Comparison of ENCODE assay signal across 8 cellular contexts in the genomic region with DNA sequence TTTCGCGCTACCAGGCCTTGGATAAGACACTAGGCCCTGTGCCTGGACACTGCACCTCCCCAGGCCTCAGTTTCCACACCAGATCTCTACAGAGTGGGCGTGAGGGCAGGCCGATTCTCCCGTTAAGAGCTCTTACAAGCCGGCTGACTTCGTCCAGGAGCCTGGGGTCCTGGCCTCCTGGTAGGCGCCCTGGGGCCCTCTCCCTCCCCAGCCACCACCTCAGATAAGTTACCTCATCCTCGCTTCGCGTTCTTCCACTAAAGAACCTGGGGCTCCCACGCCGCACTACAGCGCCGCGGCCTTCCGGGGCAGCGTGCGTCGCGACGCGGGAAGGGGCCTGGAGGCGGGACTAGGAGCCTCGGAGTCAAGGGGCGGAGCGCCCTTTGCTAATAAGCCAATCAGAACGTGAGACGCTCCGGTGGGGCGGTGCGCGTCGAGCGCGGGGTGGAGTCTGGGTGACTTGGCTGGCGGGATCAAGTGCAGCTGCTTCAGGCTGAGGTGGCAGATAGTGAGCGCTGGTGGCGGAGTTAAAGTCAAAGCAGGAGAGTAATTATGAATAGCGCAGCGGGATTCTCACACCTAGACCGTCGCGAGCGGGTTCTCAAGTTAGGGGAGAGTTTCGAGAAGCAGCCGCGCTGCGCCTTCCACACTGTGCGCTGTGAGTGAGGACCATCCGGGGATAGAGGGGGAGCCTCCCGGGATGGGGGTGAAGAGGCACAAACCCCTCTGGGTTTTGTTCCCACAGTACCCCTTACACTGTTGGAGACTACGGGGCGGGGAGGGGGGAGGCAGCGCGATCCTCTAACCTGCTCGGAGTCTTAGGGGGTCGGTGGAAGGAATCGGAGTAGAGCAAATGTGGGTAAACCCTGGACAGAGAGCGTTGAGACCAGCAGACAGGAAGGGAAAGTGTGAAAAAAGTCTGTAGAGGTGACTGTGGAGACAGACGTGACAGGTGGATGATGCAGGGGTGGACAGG. TPM values are rescaled to one million over a fixed set of nuclear protein-coding genes. Genes with fewer than 3 reads are reported as not detected.
A peak's percentile ranks its signal among the peaks of the same experiment; 100 is the strongest.
DNase-seq lines count a peak whose midpoint lies in the region; ATAC-seq and TF ChIP-seq lines count a peak whose summit lies in the region.

A gene (plus strand): TSS at position 476 of the 976 bp plus-strand sequence. CDS start 77 bp downstream, at position 553.
A gene with protein sequence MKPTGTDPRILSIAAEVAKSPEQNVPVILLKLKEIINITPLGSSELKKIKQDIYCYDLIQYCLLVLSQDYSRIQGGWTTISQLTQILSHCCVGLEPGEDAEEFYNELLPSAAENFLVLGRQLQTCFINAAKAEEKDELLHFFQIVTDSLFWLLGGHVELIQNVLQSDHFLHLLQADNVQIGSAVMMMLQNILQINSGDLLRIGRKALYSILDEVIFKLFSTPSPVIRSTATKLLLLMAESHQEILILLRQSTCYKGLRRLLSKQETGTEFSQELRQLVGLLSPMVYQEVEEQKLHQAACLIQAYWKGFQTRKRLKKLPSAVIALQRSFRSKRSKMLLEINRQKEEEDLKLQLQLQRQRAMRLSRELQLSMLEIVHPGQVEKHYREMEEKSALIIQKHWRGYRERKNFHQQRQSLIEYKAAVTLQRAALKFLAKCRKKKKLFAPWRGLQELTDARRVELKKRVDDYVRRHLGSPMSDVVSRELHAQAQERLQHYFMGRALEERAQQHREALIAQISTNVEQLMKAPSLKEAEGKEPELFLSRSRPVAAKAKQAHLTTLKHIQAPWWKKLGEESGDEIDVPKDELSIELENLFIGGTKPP (minus strand): TSS at position 327 of the 976 bp plus-strand sequence. CDS start 6,100 bp downstream, outside the sequence.

- H3K4me2 ChIP-seq in parathyroid adenoma (ENCODE audit: low read length): peak within 1 kb of the TSS; percentile 88

- TF ChIP-seq POLR2A in transverse colon (IDR thresholded peaks at IDR 0.05): peak; percentile 95

- H3K36me3 ChIP-seq in cardiac muscle cell (no peaks in the 10 kb centered on the region), parathyroid adenoma (ENCODE audit: control insufficient read depth, insufficient read depth, low read length) (no peaks in the 10 kb centered on the region), transverse colon (no peaks in the 10 kb centered on the region)

- H3K4me1 ChIP-seq in cardiac muscle cell (ENCODE audit: low read depth) (no peaks in the 10 kb centered on the region), parathyroid adenoma (no peaks in the 10 kb centered on the region), transverse colon (peaks cover 4 to 24% (median 16%) of the 10 kb centered on the region in 4 donors)

- no peaks in the 10 kb centered on the region for H3K9me3 ChIP-seq in cardiac muscle cell (ENCODE audit: low read depth)
- no peaks in the 10 kb centered on the region for H3K9me3 ChIP-seq in parathyroid adenoma (ENCODE audit: control insufficient read depth, low read length)
- H3K9me3 ChIP-seq in transverse colon: no peaks in the 10 kb centered on the region

- TF ChIP-seq CTCF in GM12865 (IDR thresholded peaks at IDR 0.05; ENCODE audit: insufficient read depth, low read depth, low read length, missing control alignments): no peak
- TF ChIP-seq CTCF in cardiac muscle cell (IDR thresholded peaks at IDR 0.05; ENCODE audit: low read depth, low read length): no peak
- TF ChIP-seq CTCF in parathyroid adenoma (IDR thresholded peaks at IDR 0.05): no peak
- TF ChIP-seq CTCF in transverse colon (IDR thresholded peaks at IDR 0.05): no peak

- intact Hi-C loops in transverse colon (cut with DNase I; ENCODE audit: low total_unique reads): no loop called here

- H2AFZ ChIP-seq in parathyroid adenoma: peak within 1 kb of the TSS; percentile 98

- TF ChIP-seq EP300 in transverse colon (IDR thresholded peaks at IDR 0.05; ENCODE audit: low read depth): no peak

- H3K27ac ChIP-seq in cardiac muscle cell (peak within 1 kb of the TSS; percentile 39), parathyroid adenoma (peak within 1 kb of the TSS; percentile 66), transverse colon (peak within 1 kb of the TSS; percentile 83 to 95 (median 90))

- in situ Hi-C loops in transverse colon (cut with MboI; ENCODE audit: low pct_ligation_motif_present in 1 of 4, low pct_unique_long_range_greater_than_20kb in 1 of 4, low sequenced_read_pairs in 3 of 4): loop anchor here in 1 of 4 donors (25.0 kb wide), 1 partner anchor 298 kb away; a partner anchor contains a TSS

- H3K79me2 ChIP-seq in parathyroid adenoma: no peaks in the 10 kb centered on the region

- H3K27me3 ChIP-seq in cardiac muscle cell (peaks cover 30% of the 10 kb centered on the region), parathyroid adenoma (ENCODE audit: control insufficient read depth, insufficient read depth, low read length) (no peaks in the 10 kb centered on the region), transverse colon (no peaks in the 10 kb centered on the region)

- peak within 1 kb of the TSS; percentile 85 for H3K4me3 ChIP-seq in GM12865 (ENCODE audit: low read depth, low read length)
- H3K4me3 ChIP-seq in cardiac muscle cell: peak within 1 kb of the TSS; percentile 74
- H3K4me3 ChIP-seq in parathyroid adenoma (ENCODE audit: low read depth, low read length): peak within 1 kb of the TSS; percentile 90
- H3K4me3 ChIP-seq in transverse colon: peak within 1 kb of the TSS; percentile 62 to 95 (median 86)

- peak; percentile 99 for DNase-seq in GM12865 (ENCODE audit: low read depth)
- peak; percentile 96 to 98 (median 96) for DNase-seq in NCI-H1417 (lab: John Stamatoyannopoulos, UW)
- peak; percentile 76 to 94 for DNase-seq in SW 1271 (lab: John Stamatoyannopoulos, UW)
- peak; percentile 87 for DNase-seq in activated naive CD8-positive, alpha-beta T cell treated with anti-CD3 and anti-CD28 coated beads, Interleukin-2, amount 50 U/mL, for 16 hours (ENCODE audit: low read depth, low spot score)
- peak; percentile 97 for DNase-seq in cardiac muscle cell (ENCODE audit: low read depth in 1 of 2, low spot score in 1 of 2)
- DNase-seq in transverse colon: peak; percentile 98

- ATAC-seq in HG02759 (IDR thresholded peaks at IDR 0.05; ENCODE audit: unreplicated experiment): peak; percentile 99

- 1% methylated on average over 42 of the region's 61 CpGs; no CpG with 5 or more reads in 1 of the 2 donors for WGBS in transverse colon (ENCODE audit: low coverage in 1 of 2), 2 donors

- H3K9ac ChIP-seq in parathyroid adenoma: peak within 1 kb of the TSS; percentile 57

RNA-seq across cellular contexts. Expression of the first gene that starts in this region (rescaled TPM):
- total RNA-seq in cardiac muscle cell (0.67 and 1.7 TPM in 2 replicates), transverse colon (10 to 100 TPM in 1 of 4 donors, 1 to 10 TPM in 3; 2.2 to 26.0 (median 7.4) TPM)
- polyA plus RNA-seq in cardiac muscle cell: 2.8 and 3.7 TPM in 2 replicates

RNA-seq across cellular contexts. Expression of the second gene that starts in this region (rescaled TPM):
- total RNA-seq in cardiac muscle cell (19.1 and 20.3 TPM in 2 replicates), transverse colon (10 to 100 TPM in 3 of 4 donors, 1 to 10 TPM in 1; 4.5 to 52.1 (median 29.1) TPM)
- 19.8 and 26.6 TPM in 2 replicates for polyA plus RNA-seq in cardiac muscle cell

Comparison
In these comparisons a context has a peak if more than half of its experiments do, and no peak if none do; other contexts are left out.
1. Peak in every context shown above with its lines: DNase-seq, ATAC-seq, H3K4me3 ChIP-seq and H3K27ac ChIP-seq.
2. H3K27ac ChIP-seq: peak in every context shown above with its lines; median percentile 90 in transverse colon; 66 in parathyroid adenoma; 39 in cardiac muscle cell.